In genomic region chr1:8632092-8632491, GRCh38 we compare ENCODE assay signal across 21 cellular contexts.
DNase-seq lines count a peak whose midpoint lies in the region; ATAC-seq and TF ChIP-seq lines count a peak whose summit lies in the region.
"Had no signal": no experiment of that assay in that cellular context is flagged by ENCODE, and none has a peak within 500 bp of the region (broad histone marks: within the 10 kb centered on the region; RNA-seq: fewer than 3 reads in every experiment).

No MANE protein-coding gene starts in this region.

- peak overlapping the region; percentile 56 for H3K27ac ChIP-seq in left ventricle myocardium inferior (replicated peaks)
- peak overlapping the region; percentile 63 for H3K27ac ChIP-seq in angular gyrus (ENCODE audit: low read depth, low read length)
- H3K27ac ChIP-seq in mesodermal cell (ENCODE audit: low read depth, low read length, severe bottlenecking) = peak overlapping the region; percentile 17
- H3K27ac ChIP-seq: parathyroid adenoma, Peyer's patch, right lobe of liver, SJSA1, tibial artery had no signal

- intact Hi-C loops in left ventricle myocardium inferior (cut with micrococcal nuclease) = no loop called here
- intact Hi-C loops in Right ventricle myocardium superior (cut with DNase I) = no loop called here
- intact Hi-C loops in lower leg skin (cut with DNase I; ENCODE audit: low total_unique reads) = no loop called here

- H3K9me3 ChIP-seq in left ventricle myocardium inferior (replicated peaks) = no peaks in the 10 kb centered on the region
- no peaks in the 10 kb centered on the region for H3K9me3 ChIP-seq in mesodermal cell (ENCODE audit: control insufficient read depth, low read length)
- H3K9me3 ChIP-seq: Peyer's patch, right lobe of liver, SJSA1, tibial artery had no signal

- TF ChIP-seq POLR2A in lower leg skin (IDR thresholded peaks at IDR 0.05) = no peak

- ATAC-seq in Right ventricle myocardium superior (ENCODE audit: poor library complexity) (no peak), HG03469 (IDR thresholded peaks at IDR 0.05; ENCODE audit: unreplicated experiment) (no peak)
- ATAC-seq: activated T-cell treated with anti-CD3 and anti-CD28 coated beads, Interleukin-2, amount 50 U/mL, for 4 hours; GM12878; natural killer cell; right lobe of liver had no signal

- H3K4me1 ChIP-seq in left ventricle myocardium inferior = peaks cover 51% of the 10 kb centered on the region
- H3K4me1 ChIP-seq in mesodermal cell (ENCODE audit: control insufficient read depth, insufficient read depth, low read length, poor library complexity, severe bottlenecking) = peaks cover 54% of the 10 kb centered on the region

- WGBS in mesodermal cell (ENCODE audit: insufficient coverage in 2 of 2), 2 experiments = 75 to 80% methylated on average over 3 of the region's 4 CpGs
- WGBS in lower leg skin, 2 donors = 86 to 87% methylated on average over 4 of the region's 4 CpGs

- H3K27me3 ChIP-seq in left ventricle myocardium inferior (ENCODE audit: low read depth) = no peaks in the 10 kb centered on the region
- H3K27me3 ChIP-seq: Peyer's patch, right lobe of liver, SJSA1, tibial artery had no signal

- no peak for TF ChIP-seq CTCF in left ventricle myocardium inferior (IDR thresholded peaks at IDR 0.05; ENCODE audit: borderline replicate concordance)
- no peak for TF ChIP-seq CTCF in lower leg skin (IDR thresholded peaks at IDR 0.05)

- no peak overlapping the region for H3K4me3 ChIP-seq in left ventricle myocardium inferior
- H3K4me3 ChIP-seq in mesodermal cell (ENCODE audit: extremely low read depth, insufficient read depth, low read length, poor library complexity, severe bottlenecking) = no peak overlapping the region
- no peak overlapping the region for H3K4me3 ChIP-seq in lower leg skin (ENCODE audit: low read depth, poor library complexity, severe bottlenecking)
- H3K4me3 ChIP-seq: GM12878, Peyer's patch, right lobe of liver, SJSA1, tibial artery had no signal

- DNase-seq in left ventricle myocardium inferior (no peak), Right ventricle myocardium superior (no peak), superior temporal gyrus (ENCODE audit: extremely low spot score) (peak; percentile 70), lower leg skin (ENCODE audit: low spot score in 2 of 2) (no peak), NCI-H510A (lab: John Stamatoyannopoulos, UW) (no peak)
- DNase-seq: activated CD4-positive, alpha-beta T cell treated with anti-CD3 and anti-CD28 coated beads for 48 hours; activated T-cell treated with anti-CD3 and anti-CD28 coated beads, Interleukin-2, amount 50 U/mL, for 4 hours; C1 segment of cervical spinal cord; H9; Karpas-422; natural killer cell; NCI-H2029; Peyer's patch; right lobe of liver; tibial artery had no signal

- H3K36me3 ChIP-seq in left ventricle myocardium inferior = no peaks in the 10 kb centered on the region
- H3K36me3 ChIP-seq in mesodermal cell (ENCODE audit: control insufficient read depth, insufficient read depth, low read length) = peaks cover 16% of the 10 kb centered on the region
- H3K36me3 ChIP-seq: Peyer's patch, right lobe of liver, SJSA1, tibial artery had no signal
